Comparison of ENCODE assay signal across 1 cellular context in the genomic region with DNA sequence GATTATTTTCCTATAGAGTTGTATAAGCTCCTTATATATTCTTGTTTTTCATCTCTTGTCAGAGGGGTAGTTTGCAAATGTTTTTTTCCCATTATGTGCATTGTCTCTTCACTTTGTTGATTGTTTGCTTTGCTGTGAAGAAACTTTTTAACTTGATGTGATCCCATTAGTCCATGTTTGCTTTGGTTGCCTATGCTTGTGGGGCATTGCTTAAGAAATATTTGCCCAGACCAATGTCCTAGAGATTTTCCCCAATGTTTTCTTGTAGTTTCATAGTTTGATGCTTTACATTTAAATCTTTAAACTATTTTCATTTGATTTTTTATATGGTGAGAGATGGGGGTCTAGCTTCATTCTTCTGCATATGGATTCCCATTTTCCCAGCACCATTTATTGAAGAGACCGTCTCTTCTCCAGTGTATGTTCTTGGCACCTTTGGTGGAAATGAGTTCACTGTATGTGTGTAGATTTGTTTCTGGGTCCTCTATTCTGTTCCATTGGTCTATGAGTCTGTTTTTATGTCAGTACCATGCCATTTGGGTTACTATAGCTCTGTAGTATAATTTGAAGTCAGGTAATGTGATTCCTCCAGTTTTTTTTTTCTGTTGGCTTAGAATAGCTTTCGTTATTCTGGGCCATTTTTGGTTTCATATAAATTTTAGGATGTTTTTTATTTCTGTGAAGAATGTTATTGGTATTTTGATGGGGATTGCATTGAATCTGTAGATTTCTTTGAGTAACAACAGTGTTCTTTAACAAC.
TF ChIP-seq lines count a peak whose summit lies in the region.

No MANE protein-coding gene starts in this region.

TF ChIP-seq in HepG2, 621 proteins besides CTCF, POLR2A, EP300 and RAD21 (continued from another document and continues in another):
- TF ChIP-seq HNF1B (CRISPR knock-in tag; IDR thresholded peaks at IDR 0.05) (no peak), ZNF777 (CRISPR knock-in tag; IDR thresholded peaks at IDR 0.05) (no peak), FOXO1 (CRISPR knock-in tag; IDR thresholded peaks at IDR 0.05) (peak; percentile 86), AKAP8 (CRISPR knock-in tag; IDR thresholded peaks at IDR 0.05) (no peak), PCBP2 (optimal IDR thresholded peaks at IDR 0.05; ENCODE audit: low read depth, low read length, poor library complexity, severe bottlenecking) (no peak), SRY (CRISPR knock-in tag; IDR thresholded peaks at IDR 0.05) (no peak), SSRP1 (CRISPR knock-in tag; IDR thresholded peaks at IDR 0.05) (0 out of 2 replicates have a peak, but pooled peaks have one; percentile 27), SUZ12 (IDR thresholded peaks at IDR 0.05; ENCODE audit: low read depth, low read length) (no peak), ZBTB3 (CRISPR knock-in tag; IDR thresholded peaks at IDR 0.05; ENCODE audit: borderline replicate concordance, low read depth) (no peak), MAZ (IDR thresholded peaks at IDR 0.05; ENCODE audit: borderline replicate concordance, low read depth, low read length) (no peak), MAZ (CRISPR knock-in tag; IDR thresholded peaks at IDR 0.05; ENCODE audit: low read depth) (no peak), ZNF619 (CRISPR knock-in tag; IDR thresholded peaks at IDR 0.05) (no peak), ZNF468 (CRISPR knock-in tag; IDR thresholded peaks at IDR 0.05) (no peak), GABPB1 (CRISPR knock-in tag; IDR thresholded peaks at IDR 0.05) (no peak), SNAPC5 (CRISPR knock-in tag; IDR thresholded peaks at IDR 0.05; ENCODE audit: borderline replicate concordance) (no peak), TBP (CRISPR knock-in tag; IDR thresholded peaks at IDR 0.05) (no peak), REXO4 (CRISPR knock-in tag; IDR thresholded peaks at IDR 0.05; ENCODE audit: borderline replicate concordance) (no peak), SP1 (IDR thresholded peaks at IDR 0.05) (no peak), SP1 (CRISPR knock-in tag; IDR thresholded peaks at IDR 0.05) (no peak), ZFP41 (CRISPR knock-in tag; IDR thresholded peaks at IDR 0.05; ENCODE audit: borderline replicate concordance) (no peak), NKX3-1 (CRISPR knock-in tag; IDR thresholded peaks at IDR 0.05) (no peak), ATF7-NPFF (CRISPR knock-in tag; IDR thresholded peaks at IDR 0.05; ENCODE audit: low read depth) (no peak), JUN (CRISPR knock-in tag; IDR thresholded peaks at IDR 0.05) (no peak), MXD1 (CRISPR knock-in tag; IDR thresholded peaks at IDR 0.05) (no peak), RFXAP (CRISPR knock-in tag; IDR thresholded peaks at IDR 0.05; ENCODE audit: borderline replicate concordance) (no peak), TFAP4 (IDR thresholded peaks at IDR 0.05; ENCODE audit: borderline replicate concordance, low read depth) (no peak), ZNF672 (CRISPR knock-in tag; IDR thresholded peaks at IDR 0.05) (no peak), ZNF713 (CRISPR knock-in tag; IDR thresholded peaks at IDR 0.05) (no peak), ZNF543 (CRISPR knock-in tag; IDR thresholded peaks at IDR 0.05) (no peak), POLR2G (IDR thresholded peaks at IDR 0.05; ENCODE audit: low read depth, low read length) (no peak), ZNF569 (CRISPR knock-in tag; IDR thresholded peaks at IDR 0.05; ENCODE audit: borderline replicate concordance) (no peak), E2F1 (CRISPR knock-in tag; IDR thresholded peaks at IDR 0.05) (no peak), ATF3 (CRISPR knock-in tag; IDR thresholded peaks at IDR 0.05) (no peak), E2F2 (CRISPR knock-in tag; IDR thresholded peaks at IDR 0.05; ENCODE audit: borderline replicate concordance) (no peak), ZBTB1 (CRISPR knock-in tag; IDR thresholded peaks at IDR 0.05; ENCODE audit: borderline replicate concordance) (no peak), MLXIP (CRISPR knock-in tag; IDR thresholded peaks at IDR 0.05; ENCODE audit: borderline replicate concordance) (no peak), SCMH1 (CRISPR knock-in tag; IDR thresholded peaks at IDR 0.05; ENCODE audit: borderline replicate concordance) (no peak), ATF6 (CRISPR knock-in tag; conservative IDR thresholded peaks at IDR 0.05) (no peak), ZNF160 (CRISPR knock-in tag; IDR thresholded peaks at IDR 0.05) (no peak), GABPA (IDR thresholded peaks at IDR 0.05; ENCODE audit: low read depth, low read length) (no peak), GABPA (CRISPR knock-in tag; IDR thresholded peaks at IDR 0.05; ENCODE audit: low read depth) (no peak), BCL6 (CRISPR knock-in tag; IDR thresholded peaks at IDR 0.05) (peak; percentile 81), XRCC5 (optimal IDR thresholded peaks at IDR 0.05; ENCODE audit: low read length) (no peak), MLLT10 (CRISPR knock-in tag; IDR thresholded peaks at IDR 0.05) (no peak), HOXA7 (CRISPR knock-in tag; IDR thresholded peaks at IDR 0.05) (no peak), FOXC1 (CRISPR knock-in tag; IDR thresholded peaks at IDR 0.05; ENCODE audit: borderline replicate concordance) (no peak), ZNF430 (CRISPR knock-in tag; IDR thresholded peaks at IDR 0.05) (no peak), REL (CRISPR knock-in tag; conservative IDR thresholded peaks at IDR 0.05) (no peak)
- TF ChIP-seq, protein P1, sequence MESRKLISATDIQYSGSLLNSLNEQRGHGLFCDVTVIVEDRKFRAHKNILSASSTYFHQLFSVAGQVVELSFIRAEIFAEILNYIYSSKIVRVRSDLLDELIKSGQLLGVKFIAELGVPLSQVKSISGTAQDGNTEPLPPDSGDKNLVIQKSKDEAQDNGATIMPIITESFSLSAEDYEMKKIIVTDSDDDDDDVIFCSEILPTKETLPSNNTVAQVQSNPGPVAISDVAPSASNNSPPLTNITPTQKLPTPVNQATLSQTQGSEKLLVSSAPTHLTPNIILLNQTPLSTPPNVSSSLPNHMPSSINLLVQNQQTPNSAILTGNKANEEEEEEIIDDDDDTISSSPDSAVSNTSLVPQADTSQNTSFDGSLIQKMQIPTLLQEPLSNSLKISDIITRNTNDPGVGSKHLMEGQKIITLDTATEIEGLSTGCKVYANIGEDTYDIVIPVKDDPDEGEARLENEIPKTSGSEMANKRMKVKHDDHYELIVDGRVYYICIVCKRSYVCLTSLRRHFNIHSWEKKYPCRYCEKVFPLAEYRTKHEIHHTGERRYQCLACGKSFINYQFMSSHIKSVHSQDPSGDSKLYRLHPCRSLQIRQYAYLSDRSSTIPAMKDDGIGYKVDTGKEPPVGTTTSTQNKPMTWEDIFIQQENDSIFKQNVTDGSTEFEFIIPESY (CRISPR knock-in tag; IDR thresholded peaks at IDR 0.05), result no peak
- TF ChIP-seq, protein P2, sequence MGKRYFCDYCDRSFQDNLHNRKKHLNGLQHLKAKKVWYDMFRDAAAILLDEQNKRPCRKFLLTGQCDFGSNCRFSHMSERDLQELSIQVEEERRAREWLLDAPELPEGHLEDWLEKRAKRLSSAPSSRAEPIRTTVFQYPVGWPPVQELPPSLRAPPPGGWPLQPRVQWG (CRISPR knock-in tag; IDR thresholded peaks at IDR 0.05; ENCODE audit: borderline replicate concordance, low read depth), result no peak
- TF ChIP-seq, protein P3, sequence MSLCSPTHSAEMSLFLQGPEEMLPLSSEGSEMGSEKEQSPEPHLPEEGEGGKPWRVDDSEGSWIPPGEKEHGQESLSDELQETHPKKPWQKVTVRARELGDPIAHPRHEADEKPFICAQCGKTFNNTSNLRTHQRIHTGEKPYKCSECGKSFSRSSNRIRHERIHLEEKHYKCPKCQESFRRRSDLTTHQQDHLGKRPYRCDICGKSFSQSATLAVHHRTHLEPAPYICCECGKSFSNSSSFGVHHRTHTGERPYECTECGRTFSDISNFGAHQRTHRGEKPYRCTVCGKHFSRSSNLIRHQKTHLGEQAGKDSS (CRISPR knock-in tag; IDR thresholded peaks at IDR 0.05; ENCODE audit: borderline replicate concordance, low read depth), result no peak
- TF ChIP-seq, protein P4, sequence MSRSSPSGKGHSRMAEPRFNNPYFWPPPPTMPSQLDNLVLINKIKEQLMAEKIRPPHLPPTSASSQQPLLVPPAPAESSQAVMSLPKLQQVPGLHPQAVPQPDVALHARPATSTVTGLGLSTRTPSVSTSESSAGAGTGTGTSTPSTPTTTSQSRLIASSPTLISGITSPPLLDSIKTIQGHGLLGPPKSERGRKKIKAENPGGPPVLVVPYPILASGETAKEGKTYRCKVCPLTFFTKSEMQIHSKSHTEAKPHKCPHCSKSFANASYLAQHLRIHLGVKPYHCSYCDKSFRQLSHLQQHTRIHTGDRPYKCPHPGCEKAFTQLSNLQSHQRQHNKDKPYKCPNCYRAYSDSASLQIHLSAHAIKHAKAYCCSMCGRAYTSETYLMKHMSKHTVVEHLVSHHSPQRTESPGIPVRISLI (CRISPR knock-in tag; IDR thresholded peaks at IDR 0.05; ENCODE audit: borderline replicate concordance), result 0 out of 2 replicates have a peak, but pooled peaks have one; percentile 38
